In genomic region chr9:90097237-90097636, GRCh38 we compare ENCODE assay signal across 14 cellular contexts.
DNase-seq lines count a peak whose midpoint lies in the region; TF ChIP-seq lines count a peak whose summit lies in the region.
"Had no signal": no experiment of that assay in that cellular context is flagged by ENCODE, and none has a peak within 500 bp of the region (broad histone marks: within the 10 kb centered on the region; RNA-seq: fewer than 3 reads in every experiment).

No MANE protein-coding gene starts in this region.

- no peaks in the 10 kb centered on the region for H3K9me3 ChIP-seq in left ventricle myocardium inferior (replicated peaks)

- peaks cover 25% of the 10 kb centered on the region for H3K4me1 ChIP-seq in left ventricle myocardium inferior

- peaks cover 6% of the 10 kb centered on the region for H3K27me3 ChIP-seq in left ventricle myocardium inferior (ENCODE audit: low read depth)

- TF ChIP-seq CTCF in C4-2B (conservative IDR thresholded peaks at IDR 0.05) (no peak), left ventricle myocardium inferior (IDR thresholded peaks at IDR 0.05; ENCODE audit: borderline replicate concordance) (no peak)

- intact Hi-C loops in left ventricle myocardium inferior (cut with micrococcal nuclease) = no loop called here

- DNase-seq in NCI-H510A treated with DMSO at 0.1 percent for 48 hours (lab: John Stamatoyannopoulos, UW) (peak; percentile 53), NCI-H510A (lab: John Stamatoyannopoulos, UW) (no peak), NCI-H69 (lab: John Stamatoyannopoulos, UW) (peak; percentile 30), left ventricle myocardium inferior (no peak), SW480 (ENCODE audit: low spot score) (no peak)
- no peak for DNase-seq in activated naive CD4-positive, alpha-beta T cell (lab: John Stamatoyannopoulos, UW)
- DNase-seq: C1 segment of cervical spinal cord; CD4-positive, alpha-beta memory T cell; DMS153; DMS79 treated with DMSO at 0.1 percent for 48 hours; EL; GOT3; H9 had no signal

- no peaks in the 10 kb centered on the region for H3K36me3 ChIP-seq in left ventricle myocardium inferior

- H3K27ac ChIP-seq in C4-2B = peak overlapping the region; percentile 22; the same call in 1 of the 2 replicates
- peak overlapping the region; percentile 30 for H3K27ac ChIP-seq in left ventricle myocardium inferior (replicated peaks)

- no peak overlapping the region for H3K4me3 ChIP-seq in left ventricle myocardium inferior

Comparison
In these comparisons a context has a peak if more than half of its experiments do, and no peak if none do; other contexts are left out.
1. DNase-seq: peak in NCI-H510A treated with DMSO at 0.1 percent for 48 hours (single experiment) and NCI-H69 (single experiment); none in NCI-H510A (single experiment), left ventricle myocardium inferior (single experiment), SW480 (single experiment) and activated naive CD4-positive, alpha-beta T cell (0 of 4).